In genomic region chr17:39980402-39981206, GRCh38 we compare ENCODE assay signal across 8 cellular contexts. TPM values are rescaled to one million over a fixed set of nuclear protein-coding genes. Genes with fewer than 3 reads are reported as not detected.
A peak's percentile ranks its signal among the peaks of the same experiment; 100 is the strongest.
DNase-seq lines count a peak whose midpoint lies in the region; ATAC-seq and TF ChIP-seq lines count a peak whose summit lies in the region.

PSMD3 (plus strand) TSS chr17:39980807; CDS start chr17:39980971, 164 bp downstream.

- ATAC-seq in GM21576 (IDR thresholded peaks at IDR 0.05; ENCODE audit: unreplicated experiment) = peak; percentile 87

- H3K4me3 ChIP-seq in mononuclear cell (ENCODE audit: low read length) = peak within 1 kb of the TSS; percentile 87

- no peak for TF ChIP-seq EP300 in Ishikawa (IDR thresholded peaks at IDR 0.05; ENCODE audit: borderline replicate concordance)

- no peaks in the 10 kb centered on the region for H3K9me3 ChIP-seq in mononuclear cell (ENCODE audit: low read depth, low read length)

- peaks cover 23% of the 10 kb centered on the region for H3K4me1 ChIP-seq in mononuclear cell (ENCODE audit: insufficient read depth, low read length)

- TF ChIP-seq RAD21 in Ishikawa (IDR thresholded peaks at IDR 0.05; ENCODE audit: low read depth) = peak; percentile 79

- no peaks in the 10 kb centered on the region for H3K27me3 ChIP-seq in mononuclear cell (ENCODE audit: insufficient read depth, low read length)

- DNase-seq in DMS53 (lab: John Stamatoyannopoulos, UW) (peak; percentile 99), OCI-M2 (lab: John Stamatoyannopoulos, UW; ENCODE audit: unreplicated experiment) (peak; percentile 92), activated T-cell treated with anti-CD3 and anti-CD28 coated beads for 4 hours (peak; percentile 96), epidermal melanocyte (ENCODE audit: insufficient read length, low spot score) (peak; percentile 89)
- DNase-seq in stimulated activated CD8-positive, alpha-beta memory T cell treated with anti-CD3 and anti-CD28 coated beads, Interleukin-4, amount 100 ng/mL, for 1 hour (ENCODE audit: low read depth in 2 of 2, low spot score in 1 of 2) = peak; percentile 93 to 94

TF ChIP-seq in Ishikawa, 13 proteins besides CTCF, POLR2A, EP300 and RAD21:
- TF ChIP-seq REST (IDR thresholded peaks at IDR 0.05; ENCODE audit: low read depth) (no peak), FOXM1 (IDR thresholded peaks at IDR 0.05; ENCODE audit: borderline replicate concordance, low read depth) (no peak), CREB1 (IDR thresholded peaks at IDR 0.05; ENCODE audit: low read depth) (peak; percentile 84), TCF12 (IDR thresholded peaks at IDR 0.05; ENCODE audit: low read depth) (peak; percentile 79), ZBTB7A (IDR thresholded peaks at IDR 0.05; ENCODE audit: low read depth) (peak; percentile 64; the same call in 1 of the 2 replicates), TAF1 (IDR thresholded peaks at IDR 0.05; ENCODE audit: low read depth) (peak; percentile 93), YY1 (IDR thresholded peaks at IDR 0.05; ENCODE audit: low read depth) (peak; percentile 89), MAX (IDR thresholded peaks at IDR 0.05) (peak; percentile 89), NFIC (IDR thresholded peaks at IDR 0.05) (no peak), EGR1 (IDR thresholded peaks at IDR 0.05) (no peak), CEBPB (IDR thresholded peaks at IDR 0.05) (peak; percentile 5; the same call in 1 of the 2 replicates), TEAD4 (IDR thresholded peaks at IDR 0.05) (0 out of 2 replicates have a peak, but pooled peaks have one; percentile 11), USF1 (IDR thresholded peaks at IDR 0.05) (peak; percentile 25; the same call in 1 of the 2 replicates)
TF ChIP-seq in Ishikawa: peak in this region for 9.

RNA-seq across cellular contexts. Expression of gene PSMD3, which starts in this region (rescaled TPM):
- total RNA-seq in mononuclear cell = 54.9 TPM

Comparison
In these comparisons a context has a peak if more than half of its experiments do, and no peak if none do; other contexts are left out.
1. Peak in every context shown above with its lines: DNase-seq, ATAC-seq and H3K4me3 ChIP-seq.